ENCODE assay signal across 26 cellular contexts in genomic region chr2:120888851-120889250, GRCh38.
"Had no signal": no experiment of that assay in that cellular context is flagged by ENCODE, and none has a peak within 500 bp of the region (broad histone marks: within the 10 kb centered on the region; RNA-seq: fewer than 3 reads in every experiment).

No MANE protein-coding gene starts in this region.

- H3K27me3 Mint-ChIP-seq: stimulated activated naive B cell treated with anti-CD40 and anti-IgM and Interleukin-4, amounts not matched to agents 10 μg/mL and 1 μg/mL and 100 μg/mL, for 72 hours had no signal

- H3K36me3 ChIP-seq: esophagus squamous epithelium, heart left ventricle, left lung, neutrophil, prostate gland, sigmoid colon, spleen, thoracic aorta, upper lobe of left lung had no signal

- H3K9me3 ChIP-seq: esophagus squamous epithelium, heart left ventricle, left lung, neutrophil, prostate gland, sigmoid colon, spleen, thoracic aorta, tibial nerve, upper lobe of left lung had no signal

- DNase-seq: cortex of kidney; effector memory CD8-positive, alpha-beta T cell; erythroblast; esophagus squamous epithelium; foreskin melanocyte; kidney; left cardiac atrium; mammary epithelial cell; mesendoderm; naive thymus-derived CD8-positive, alpha-beta T cell; right cardiac atrium; sigmoid colon; spleen; stimulated activated CD4-positive, alpha-beta T cell treated with anti-CD3 and anti-CD28 coated beads, Interleukin-4, amount 100 ng/mL, for 4 hours; stimulated activated naive B cell treated with anti-CD40 and anti-IgM and Interleukin-4, amounts not matched to agents 10 μg/mL and 1 μg/mL and 100 μg/mL, for 72 hours; upper lobe of left lung had no signal

- H3K79me2 ChIP-seq: hepatocyte, parathyroid adenoma had no signal

- H3K4me2 ChIP-seq: hepatocyte had no signal

- H3K27ac Mint-ChIP-seq: effector memory CD8-positive, alpha-beta T cell; naive thymus-derived CD8-positive, alpha-beta T cell; stimulated activated naive B cell treated with anti-CD40 and anti-IgM and Interleukin-4, amounts not matched to agents 10 μg/mL and 1 μg/mL and 100 μg/mL, for 72 hours; stimulated activated naive CD8-positive, alpha-beta T cell treated with anti-CD3 and anti-CD28 coated beads, Interleukin-15, Interleukin-2, amounts not matched to agents 100 ng/mL and 50 ng/mL, for 24 hours had no signal

- ATAC-seq: effector memory CD8-positive, alpha-beta T cell; heart left ventricle; left cardiac atrium; left lung; naive thymus-derived CD8-positive, alpha-beta T cell; right cardiac atrium; stimulated activated naive B cell treated with anti-CD40 and anti-IgM and Interleukin-4, amounts not matched to agents 10 μg/mL and 1 μg/mL and 100 μg/mL, for 72 hours had no signal

- H3K9me3 Mint-ChIP-seq: effector memory CD8-positive, alpha-beta T cell; stimulated activated naive B cell treated with anti-CD40 and anti-IgM and Interleukin-4, amounts not matched to agents 10 μg/mL and 1 μg/mL and 100 μg/mL, for 72 hours; stimulated activated naive CD8-positive, alpha-beta T cell treated with anti-CD3 and anti-CD28 coated beads, Interleukin-15, Interleukin-2, amounts not matched to agents 100 ng/mL and 50 ng/mL, for 24 hours had no signal

- H2AFZ ChIP-seq: hepatocyte, parathyroid adenoma had no signal

- H3K27me3 ChIP-seq: heart left ventricle, hepatocyte, neutrophil, sigmoid colon, tibial nerve, upper lobe of left lung had no signal

- H3K27ac ChIP-seq: esophagus squamous epithelium, heart left ventricle, hepatocyte, left lung, neutrophil, parathyroid adenoma, prostate gland, sigmoid colon, skin epidermis, spleen, thoracic aorta, tibial nerve, upper lobe of left lung had no signal

- H3K4me1 ChIP-seq: left lung, parathyroid adenoma, spleen had no signal

- H3K4me1 Mint-ChIP-seq: naive thymus-derived CD8-positive, alpha-beta T cell; stimulated activated naive B cell treated with anti-CD40 and anti-IgM and Interleukin-4, amounts not matched to agents 10 μg/mL and 1 μg/mL and 100 μg/mL, for 72 hours had no signal

- H3K9ac ChIP-seq: parathyroid adenoma had no signal

- H3K36me3 Mint-ChIP-seq: stimulated activated naive B cell treated with anti-CD40 and anti-IgM and Interleukin-4, amounts not matched to agents 10 μg/mL and 1 μg/mL and 100 μg/mL, for 72 hours had no signal

- H3K4me3 Mint-ChIP-seq: effector memory CD8-positive, alpha-beta T cell; naive thymus-derived CD8-positive, alpha-beta T cell; stimulated activated naive B cell treated with anti-CD40 and anti-IgM and Interleukin-4, amounts not matched to agents 10 μg/mL and 1 μg/mL and 100 μg/mL, for 72 hours; stimulated activated naive CD8-positive, alpha-beta T cell treated with anti-CD3 and anti-CD28 coated beads, Interleukin-15, Interleukin-2, amounts not matched to agents 100 ng/mL and 50 ng/mL, for 24 hours had no signal

- H3K4me3 ChIP-seq: esophagus squamous epithelium, heart left ventricle, hepatocyte, left lung, prostate gland, sigmoid colon, skin epidermis, spleen, thoracic aorta, tibial nerve, upper lobe of left lung had no signal
